Comparison of ENCODE assay signal across 9 cellular contexts in the genomic region with DNA sequence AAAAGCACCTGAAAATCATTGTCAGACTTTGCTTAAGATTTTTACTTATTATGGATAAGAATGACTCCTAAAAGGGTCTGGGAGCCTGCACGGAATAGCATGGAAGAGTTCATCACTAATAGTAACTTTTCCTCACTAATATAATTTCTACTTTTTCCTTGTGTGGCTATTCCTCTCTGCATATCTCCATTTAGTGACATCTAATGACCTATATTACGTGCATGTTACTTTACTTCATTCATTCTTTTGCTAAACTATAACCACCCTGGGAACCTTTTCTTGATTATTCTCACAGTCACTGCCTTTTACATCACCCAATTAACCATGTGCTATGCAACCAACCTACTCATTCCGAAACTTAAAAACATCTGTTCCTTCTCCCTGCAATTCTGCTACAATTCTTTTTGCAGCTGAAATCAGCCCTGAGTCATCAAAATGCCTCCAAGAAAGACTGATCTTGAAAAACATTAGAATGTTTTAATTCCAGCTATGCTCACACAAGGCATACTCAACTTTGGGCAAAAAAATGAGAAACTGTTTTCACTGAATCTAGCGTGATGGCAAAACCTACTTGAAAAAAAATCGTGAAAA.
DNase-seq lines count a peak whose midpoint lies in the region; ATAC-seq and TF ChIP-seq lines count a peak whose summit lies in the region.
"Had no signal": no experiment of that assay in that cellular context is flagged by ENCODE, and none has a peak within 500 bp of the region (broad histone marks: within the 10 kb centered on the region; RNA-seq: fewer than 3 reads in every experiment).

No MANE protein-coding gene starts in this region.

- TF ChIP-seq CTCF in chondrocyte (IDR thresholded peaks at IDR 0.05) (no peak), dorsolateral prefrontal cortex (IDR thresholded peaks at IDR 0.05 in 54 of 56, conservative IDR thresholded peaks at IDR 0.05 in 2 of 56; ENCODE audit: low read depth in 1 of 56, partially characterized antibody in 56 of 56) (no peak)

- H3K9me3 Mint-ChIP-seq in chondrocyte (ENCODE audit: low read depth): no peaks in the 10 kb centered on the region
- no peaks in the 10 kb centered on the region for H3K9me3 Mint-ChIP-seq in activated CD4-positive, alpha-beta T cell treated with anti-CD3 and anti-CD28 coated beads, Interleukin-2, amount 10 ng/mL, durations not matched to agents 24 days and 14 days

- H3K27ac Mint-ChIP-seq in chondrocyte (ENCODE audit: unreplicated experiment): peak overlapping the region; percentile 84
- no peak overlapping the region for H3K27ac Mint-ChIP-seq in activated CD4-positive, alpha-beta T cell treated with anti-CD3 and anti-CD28 coated beads, Interleukin-2, amount 10 ng/mL, durations not matched to agents 24 days and 14 days

- peak overlapping the region; percentile 40 for H3K4me3 Mint-ChIP-seq in chondrocyte (ENCODE audit: unreplicated experiment)
- no peak overlapping the region for H3K4me3 Mint-ChIP-seq in activated CD4-positive, alpha-beta T cell treated with anti-CD3 and anti-CD28 coated beads, Interleukin-2, amount 10 ng/mL, durations not matched to agents 24 days and 14 days

- intact Hi-C loops in activated CD4-positive, alpha-beta T cell treated with anti-CD3 and anti-CD28 coated beads, Interleukin-2, amount 10 ng/mL, durations not matched to agents 24 days and 14 days (cut with micrococcal nuclease): no loop called here
- intact Hi-C loops in dorsolateral prefrontal cortex (cut with DNase I): no loop called here

- CTCF ChIA-PET in HEK293T (lab: Yijun Ruan, JAX): no interaction called here

- peak; percentile 68 for DNase-seq in GM04504 (ENCODE audit: low read depth)
- DNase-seq in chondrocyte (ENCODE audit: low spot score): no peak
- no peak for DNase-seq in DMS153 (lab: John Stamatoyannopoulos, UW)
- no peak for DNase-seq in activated CD4-positive, alpha-beta T cell treated with anti-CD3 and anti-CD28 coated beads, Interleukin-2, amount 10 ng/mL, durations not matched to agents 24 days and 14 days
- DNase-seq in HEK293T (ENCODE audit: extremely low spot score): no peak
- DNase-seq in dorsolateral prefrontal cortex: no peak

- no peak overlapping the region for H3K4me3 ChIP-seq in dorsolateral prefrontal cortex

- POLR2A ChIA-PET in HEK293T (lab: Yijun Ruan, JAX): interaction anchor here (0.6 kb wide), 1 partner anchor 9 kb away, joined by 3 read pairs; no protein-coding TSS in a partner anchor

- H3K36me3 Mint-ChIP-seq in chondrocyte (ENCODE audit: low read depth): peaks cover 3% of the 10 kb centered on the region
- H3K36me3 Mint-ChIP-seq in activated CD4-positive, alpha-beta T cell treated with anti-CD3 and anti-CD28 coated beads, Interleukin-2, amount 10 ng/mL, durations not matched to agents 24 days and 14 days (ENCODE audit: low read depth): no peaks in the 10 kb centered on the region

- no peaks in the 10 kb centered on the region for H3K27me3 Mint-ChIP-seq in chondrocyte (ENCODE audit: low read depth)
- H3K27me3 Mint-ChIP-seq in activated CD4-positive, alpha-beta T cell treated with anti-CD3 and anti-CD28 coated beads, Interleukin-2, amount 10 ng/mL, durations not matched to agents 24 days and 14 days: no peaks in the 10 kb centered on the region

- H3K4me1 Mint-ChIP-seq in chondrocyte (ENCODE audit: low read depth): peaks cover 19% of the 10 kb centered on the region
- no peaks in the 10 kb centered on the region for H3K4me1 Mint-ChIP-seq in activated CD4-positive, alpha-beta T cell treated with anti-CD3 and anti-CD28 coated beads, Interleukin-2, amount 10 ng/mL, durations not matched to agents 24 days and 14 days

- no peaks in the 10 kb centered on the region for H3K27me3 ChIP-seq in dorsolateral prefrontal cortex

- H3K27ac ChIP-seq in dorsolateral prefrontal cortex: peak overlapping the region in 1 of 59 donors; percentile 4

- peak; percentile 94 for ATAC-seq in GM21381 (IDR thresholded peaks at IDR 0.05; ENCODE audit: unreplicated experiment)
- ATAC-seq in HG03342 (IDR thresholded peaks at IDR 0.05; ENCODE audit: unreplicated experiment): peak; percentile 95
- ATAC-seq: Panc1 had no signal

TF ChIP-seq in HEK293T, 16 proteins besides CTCF, POLR2A, EP300 and RAD21:
- TF ChIP-seq BHLHE40 (IDR thresholded peaks at IDR 0.05; ENCODE audit: borderline replicate concordance) (no peak), ELF4 (IDR thresholded peaks at IDR 0.05) (no peak), L3MBTL2 (conservative IDR thresholded peaks at IDR 0.05) (no peak), CTBP1 (IDR thresholded peaks at IDR 0.05; ENCODE audit: borderline replicate concordance) (no peak), HDGF (IDR thresholded peaks at IDR 0.05; ENCODE audit: borderline replicate concordance) (no peak), SP1 (IDR thresholded peaks at IDR 0.05) (no peak), SUZ12 (IDR thresholded peaks at IDR 0.05) (no peak), ZNF384 (IDR thresholded peaks at IDR 0.05) (no peak), FOXM1 (IDR thresholded peaks at IDR 0.05; ENCODE audit: borderline replicate concordance) (no peak), NFRKB (IDR thresholded peaks at IDR 0.05) (no peak), LEF1 (IDR thresholded peaks at IDR 0.05; ENCODE audit: borderline replicate concordance) (no peak), ARNT (IDR thresholded peaks at IDR 0.05) (no peak), FOXK2 (IDR thresholded peaks at IDR 0.05) (no peak), FOXA1 (IDR thresholded peaks at IDR 0.05) (no peak), TARDBP (IDR thresholded peaks at IDR 0.05) (no peak)
- TF ChIP-seq, protein P1, sequence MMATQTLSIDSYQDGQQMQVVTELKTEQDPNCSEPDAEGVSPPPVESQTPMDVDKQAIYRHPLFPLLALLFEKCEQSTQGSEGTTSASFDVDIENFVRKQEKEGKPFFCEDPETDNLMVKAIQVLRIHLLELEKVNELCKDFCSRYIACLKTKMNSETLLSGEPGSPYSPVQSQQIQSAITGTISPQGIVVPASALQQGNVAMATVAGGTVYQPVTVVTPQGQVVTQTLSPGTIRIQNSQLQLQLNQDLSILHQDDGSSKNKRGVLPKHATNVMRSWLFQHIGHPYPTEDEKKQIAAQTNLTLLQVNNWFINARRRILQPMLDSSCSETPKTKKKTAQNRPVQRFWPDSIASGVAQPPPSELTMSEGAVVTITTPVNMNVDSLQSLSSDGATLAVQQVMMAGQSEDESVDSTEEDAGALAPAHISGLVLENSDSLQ (IDR thresholded peaks at IDR 0.05): no peak
